Comparison of ENCODE assay signal across 10 cellular contexts in the genomic region with DNA sequence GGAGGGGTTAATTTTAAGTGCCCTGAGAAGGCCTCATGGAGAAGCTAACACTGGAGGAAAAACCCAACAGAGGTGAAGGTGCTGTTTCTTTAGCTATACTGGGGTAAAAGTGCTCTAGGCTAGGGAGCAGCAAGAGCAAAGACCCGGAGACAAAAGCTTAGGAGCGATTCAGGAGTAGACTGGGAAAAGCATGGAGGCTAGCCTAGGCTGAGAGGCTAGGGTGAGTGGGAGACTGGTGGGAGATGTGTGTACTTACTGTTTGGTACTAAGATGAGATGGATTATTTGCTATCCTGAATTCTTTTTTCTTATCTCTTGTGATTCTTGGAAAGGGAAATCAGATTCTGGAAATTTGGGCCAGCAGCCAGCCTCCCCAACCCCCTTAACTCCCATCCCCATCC. TPM values are rescaled to one million over a fixed set of nuclear protein-coding genes. Genes with fewer than 3 reads are reported as not detected.
A peak's percentile ranks its signal among the peaks of the same experiment; 100 is the strongest.
DNase-seq lines count a peak whose midpoint lies in the region; ATAC-seq and TF ChIP-seq lines count a peak whose summit lies in the region.
"Had no signal": no experiment of that assay in that cellular context is flagged by ENCODE, and none has a peak within 500 bp of the region (broad histone marks: within the 10 kb centered on the region; RNA-seq: fewer than 3 reads in every experiment).

No MANE protein-coding gene starts in this region.

- intact Hi-C loops in right cardiac atrium (cut with DNase I) = no loop called here
- intact Hi-C loops in left ventricle myocardium superior (cut with micrococcal nuclease) = no loop called here
- intact Hi-C loops in colonic mucosa (cut with DNase I) = no loop called here
- intact Hi-C loops in transverse colon (cut with DNase I; ENCODE audit: low total_unique reads) = no loop called here

- H3K36me3 Mint-ChIP-seq in activated T-helper 17 cell treated with anti-CD3 and anti-CD28 coated beads, Interleukin-2, amount 50 U/mL, for 72 hours (ENCODE audit: low read depth) = peaks cover 57% of the 10 kb centered on the region
- H3K36me3 Mint-ChIP-seq in immature natural killer cell = peaks cover 0 to 7% (median 3%) of the 10 kb centered on the region in 3 donors

- in situ Hi-C loops in transverse colon (cut with MboI; ENCODE audit: low pct_ligation_motif_present in 1 of 4, low pct_unique_long_range_greater_than_20kb in 1 of 4, low sequenced_read_pairs in 3 of 4) = no loop called here

- no peaks in the 10 kb centered on the region for H3K27me3 Mint-ChIP-seq in activated T-helper 17 cell treated with anti-CD3 and anti-CD28 coated beads, Interleukin-2, amount 50 U/mL, for 72 hours
- peaks cover 0 to 6% (median 5%) of the 10 kb centered on the region in 3 donors for H3K27me3 Mint-ChIP-seq in immature natural killer cell (ENCODE audit: low read depth in 3 of 3)

- H3K36me3 ChIP-seq in colonic mucosa (no peaks in the 10 kb centered on the region), transverse colon (peaks cover 0 to 11% (median 0%) of the 10 kb centered on the region in 4 donors)

- no peak for TF ChIP-seq EP300 in transverse colon (IDR thresholded peaks at IDR 0.05; ENCODE audit: low read depth)

- H3K4me3 ChIP-seq in right cardiac atrium (ENCODE audit: low read length) = peak overlapping the region; percentile 76
- no peak overlapping the region for H3K4me3 ChIP-seq in colonic mucosa
- peak overlapping the region in 1 of 4 donors; percentile 77 for H3K4me3 ChIP-seq in transverse colon

- peak overlapping the region; percentile 98 for H3K4me3 Mint-ChIP-seq in activated T-helper 17 cell treated with anti-CD3 and anti-CD28 coated beads, Interleukin-2, amount 50 U/mL, for 72 hours
- peak overlapping the region; percentile 85 to 94 (median 92) for H3K4me3 Mint-ChIP-seq in immature natural killer cell

- H3K9ac ChIP-seq in colonic mucosa (ENCODE audit: low read depth in 2 of 2, low read length in 2 of 2) = peak overlapping the region in 1 of 2 donors; percentile 17

- H3K27ac Mint-ChIP-seq in activated T-helper 17 cell treated with anti-CD3 and anti-CD28 coated beads, Interleukin-2, amount 50 U/mL, for 72 hours = peak overlapping the region; percentile 95
- H3K27ac Mint-ChIP-seq in immature natural killer cell = peak overlapping the region in 5 of 6 donors; percentile 28 to 93 (median 87)

- H3K4me1 ChIP-seq in right cardiac atrium (ENCODE audit: control insufficient read depth, insufficient read depth, low read length) (peaks cover 2% of the 10 kb centered on the region), colonic mucosa (no peaks in the 10 kb centered on the region), transverse colon (peaks cover 19 to 58% (median 31%) of the 10 kb centered on the region in 4 donors)

- no peak overlapping the region for H3K27ac ChIP-seq in right cardiac atrium (ENCODE audit: low read length)
- H3K27ac ChIP-seq in colonic mucosa = no peak overlapping the region
- H3K27ac ChIP-seq in transverse colon = no peak overlapping the region

- no peaks in the 10 kb centered on the region for H3K9me3 ChIP-seq in right cardiac atrium (ENCODE audit: control insufficient read depth, low read length)
- no peaks in the 10 kb centered on the region for H3K9me3 ChIP-seq in colonic mucosa
- no peaks in the 10 kb centered on the region for H3K9me3 ChIP-seq in transverse colon

- WGBS in right cardiac atrium = 71% methylated on average over 2 of the region's 2 CpGs
- 84% methylated on average over 2 of the region's 2 CpGs; no CpG with 5 or more reads in 1 of the 2 donors for WGBS in transverse colon (ENCODE audit: low coverage in 1 of 2), 2 donors

- no peak for ATAC-seq in right cardiac atrium
- no peak for ATAC-seq in left ventricle myocardium superior
- no peak for ATAC-seq in activated T-helper 17 cell treated with anti-CD3 and anti-CD28 coated beads, Interleukin-2, amount 50 U/mL, for 72 hours (replicated peaks)
- ATAC-seq in esophagus mucosa = no peak

- TF ChIP-seq POLR2A in transverse colon (IDR thresholded peaks at IDR 0.05) = no peak

- peaks cover 19% of the 10 kb centered on the region for H3K4me1 Mint-ChIP-seq in activated T-helper 17 cell treated with anti-CD3 and anti-CD28 coated beads, Interleukin-2, amount 50 U/mL, for 72 hours
- peaks cover 45 to 52% of the 10 kb centered on the region in 2 donors for H3K4me1 Mint-ChIP-seq in immature natural killer cell

- DNase-seq in right cardiac atrium (no peak), left ventricle myocardium superior (no peak), immature natural killer cell (no peak), NCI-H128 (lab: John Stamatoyannopoulos, UW; ENCODE audit: unreplicated experiment) (no peak), colonic mucosa (no peak), transverse colon (no peak)
- DNase-seq: EL, Right ventricle myocardium superior had no signal

- H3K27me3 ChIP-seq in right cardiac atrium (ENCODE audit: control insufficient read depth, insufficient read depth) (no peaks in the 10 kb centered on the region), colonic mucosa (no peaks in the 10 kb centered on the region), transverse colon (no peaks in the 10 kb centered on the region)

- TF ChIP-seq CTCF in colonic mucosa (IDR thresholded peaks at IDR 0.05) (no peak), transverse colon (IDR thresholded peaks at IDR 0.05) (no peak)

- no peaks in the 10 kb centered on the region for H3K9me3 Mint-ChIP-seq in activated T-helper 17 cell treated with anti-CD3 and anti-CD28 coated beads, Interleukin-2, amount 50 U/mL, for 72 hours
- H3K9me3 Mint-ChIP-seq in immature natural killer cell = no peaks in the 10 kb centered on the region

RNA-seq across cellular contexts. Expression of gene GIGYF2, which starts 2.0 kb away (rescaled TPM):
- total RNA-seq in right cardiac atrium (10 to 100 TPM; 60.4 to 68.2 (median 63.8) TPM), left ventricle myocardium superior (59.2 TPM), esophagus mucosa (31.7 TPM), colonic mucosa (10 to 100 TPM; 48.8 to 49.3 TPM), transverse colon (100 to 1,000 TPM in 1 of 4 donors, 10 to 100 TPM in 3; 40.8 to 146 (median 76.0) TPM)
- polyA plus RNA-seq in right cardiac atrium (21.6 TPM), immature natural killer cell (10 to 100 TPM in 2 of 3 donors, 1 to 10 TPM in 1; 7.8 to 41.3 (median 13.0) TPM)
- 10 to 100 TPM; 59.7 to 71.9 TPM for total RNA-seq in activated T-helper 17 cell treated with anti-CD3 and anti-CD28 coated beads, Interleukin-2, amount 50 U/mL, for 72 hours
